Comparison of ENCODE assay signal across 11 cellular contexts in genomic region chr11:114612199-114612598, GRCh38. TPM values are rescaled to one million over a fixed set of nuclear protein-coding genes. Genes with fewer than 3 reads are reported as not detected.
A peak's percentile ranks its signal among the peaks of the same experiment; 100 is the strongest.
DNase-seq lines count a peak whose midpoint lies in the region; FAIRE-seq and TF ChIP-seq lines count a peak whose summit lies in the region.
"Not testable (repeated sequence)": the region's sequence is repeated elsewhere in the genome, so short reads cannot be mapped to it uniquely, and the experiment has no call there.
"Had no signal": no experiment of that assay in that cellular context is flagged by ENCODE, and none has a peak within 500 bp of the region (broad histone marks: within the 10 kb centered on the region; RNA-seq: fewer than 3 reads in every experiment).

No MANE protein-coding gene starts in this region.

- not testable (repeated sequence) for H3K4me1 Mint-ChIP-seq in activated CD4-positive, alpha-beta T cell treated with anti-CD3 and anti-CD28 coated beads, Interleukin-2, amount 10 ng/mL, durations not matched to agents 24 days and 14 days; osteocyte (ENCODE audit: unreplicated experiment)

- H3K4me1 ChIP-seq in colonic mucosa, result not testable (repeated sequence)

- not testable (repeated sequence) for TF ChIP-seq CTCF in GM12865 (IDR thresholded peaks at IDR 0.05; ENCODE audit: insufficient read depth, low read depth, low read length, missing control alignments); colonic mucosa (IDR thresholded peaks at IDR 0.05); osteocyte (IDR thresholded peaks at IDR 0.05)

- H3K9me3 ChIP-seq in colonic mucosa, result not testable (repeated sequence)

- not testable (repeated sequence) for H3K36me3 Mint-ChIP-seq in activated CD4-positive, alpha-beta T cell treated with anti-CD3 and anti-CD28 coated beads, Interleukin-2, amount 10 ng/mL, durations not matched to agents 24 days and 14 days (ENCODE audit: low read depth); osteocyte (ENCODE audit: unreplicated experiment)

- not testable (repeated sequence) for H3K36me3 ChIP-seq in colonic mucosa

- not testable (repeated sequence) for H3K4me3 ChIP-seq in GM12865 (ENCODE audit: low read depth, low read length); colonic mucosa

- not testable (repeated sequence) for H3K9ac ChIP-seq in colonic mucosa (ENCODE audit: low read depth in 2 of 2, low read length in 2 of 2)

- FAIRE-seq in GM18507 (lab: Jason Lieb, UNC), result peak; percentile 88

- not testable (repeated sequence) for H3K27ac Mint-ChIP-seq in activated CD4-positive, alpha-beta T cell treated with anti-CD3 and anti-CD28 coated beads, Interleukin-2, amount 10 ng/mL, durations not matched to agents 24 days and 14 days; osteocyte (ENCODE audit: unreplicated experiment)

- H3K27ac ChIP-seq in colonic mucosa, result not testable (repeated sequence)

- not testable (repeated sequence) for H3K27me3 Mint-ChIP-seq in activated CD4-positive, alpha-beta T cell treated with anti-CD3 and anti-CD28 coated beads, Interleukin-2, amount 10 ng/mL, durations not matched to agents 24 days and 14 days; osteocyte (ENCODE audit: unreplicated experiment)

- not testable (repeated sequence) for H3K4me3 Mint-ChIP-seq in activated CD4-positive, alpha-beta T cell treated with anti-CD3 and anti-CD28 coated beads, Interleukin-2, amount 10 ng/mL, durations not matched to agents 24 days and 14 days; osteocyte (ENCODE audit: unreplicated experiment)

- H3K9me3 Mint-ChIP-seq in activated CD4-positive, alpha-beta T cell treated with anti-CD3 and anti-CD28 coated beads, Interleukin-2, amount 10 ng/mL, durations not matched to agents 24 days and 14 days, result not testable (repeated sequence)
- H3K9me3 Mint-ChIP-seq in osteocyte (ENCODE audit: unreplicated experiment), result peaks cover 27% of the 10 kb centered on the region

- intact Hi-C loops in activated CD4-positive, alpha-beta T cell treated with anti-CD3 and anti-CD28 coated beads, Interleukin-2, amount 10 ng/mL, durations not matched to agents 24 days and 14 days (cut with micrococcal nuclease); colonic mucosa (cut with DNase I): not testable (repeated sequence)

- not testable (repeated sequence) for H3K27me3 ChIP-seq in colonic mucosa

- DNase-seq in GM12865 (ENCODE audit: low read depth) (peak; percentile 84), colonic mucosa (peak; percentile 12), osteocyte (ENCODE audit: extremely low spot score, unreplicated experiment) (peak; percentile 34)
- DNase-seq in GM18507 (ENCODE audit: extremely low spot score, insufficient read length, low read depth), result not testable (repeated sequence)
- peak; percentile 27 for DNase-seq in activated CD4-positive, alpha-beta T cell treated with anti-CD3 and anti-CD28 coated beads, Interleukin-2, amount 10 ng/mL, durations not matched to agents 24 days and 14 days

RNA-seq across cellular contexts. Expression of gene NXPE4, which starts 16.6 kb away (rescaled TPM):
- not detected in 2 replicates for total RNA-seq in activated CD4-positive, alpha-beta T cell treated with anti-CD3 and anti-CD28 coated beads, Interleukin-2, amount 10 ng/mL, durations not matched to agents 24 days and 14 days
- 100 to 1,000 TPM in 1 of 2 donors, 10 to 100 TPM in 1; 95.2 to 178 TPM for total RNA-seq in colonic mucosa
- total RNA-seq in osteocyte, result not detected in 2 replicates
- total RNA-seq: A172; B cell; Caco-2; Calu3; CD4-positive, alpha-beta T cell; CD8-positive, alpha-beta T cell had no signal

RNA-seq across cellular contexts. Expression of gene NXPE1, which starts 52.5 kb away (rescaled TPM):
- total RNA-seq in activated CD4-positive, alpha-beta T cell treated with anti-CD3 and anti-CD28 coated beads, Interleukin-2, amount 10 ng/mL, durations not matched to agents 24 days and 14 days, result not detected in 2 replicates
- total RNA-seq in colonic mucosa (100 to 1,000 TPM; 210 to 217 TPM), osteocyte (not detected in 2 replicates)
- total RNA-seq: A172; B cell; Caco-2; Calu3; CD4-positive, alpha-beta T cell; CD8-positive, alpha-beta T cell had no signal

Comparison
In these comparisons a context has a peak if more than half of its experiments do, and no peak if none do; other contexts are left out.
1. RNA of gene NXPE4, which starts 16.6 kb away (total RNA-seq): 95.2 to 178 TPM in colonic mucosa; not detected in activated CD4-positive, alpha-beta T cell treated with anti-CD3 and anti-CD28 coated beads, Interleukin-2, amount 10 ng/mL, durations not matched to agents 24 days and 14 days and not detected in osteocyte; every median in the first group is over 10 times any median in the second.
2. RNA of gene NXPE1, which starts 52.5 kb away (total RNA-seq): 210 to 217 TPM in colonic mucosa; not detected in activated CD4-positive, alpha-beta T cell treated with anti-CD3 and anti-CD28 coated beads, Interleukin-2, amount 10 ng/mL, durations not matched to agents 24 days and 14 days and not detected in osteocyte; every median in the first group is over 100 times any median in the second.